11 cellular contexts compared by ENCODE assay signal in the genomic region with DNA sequence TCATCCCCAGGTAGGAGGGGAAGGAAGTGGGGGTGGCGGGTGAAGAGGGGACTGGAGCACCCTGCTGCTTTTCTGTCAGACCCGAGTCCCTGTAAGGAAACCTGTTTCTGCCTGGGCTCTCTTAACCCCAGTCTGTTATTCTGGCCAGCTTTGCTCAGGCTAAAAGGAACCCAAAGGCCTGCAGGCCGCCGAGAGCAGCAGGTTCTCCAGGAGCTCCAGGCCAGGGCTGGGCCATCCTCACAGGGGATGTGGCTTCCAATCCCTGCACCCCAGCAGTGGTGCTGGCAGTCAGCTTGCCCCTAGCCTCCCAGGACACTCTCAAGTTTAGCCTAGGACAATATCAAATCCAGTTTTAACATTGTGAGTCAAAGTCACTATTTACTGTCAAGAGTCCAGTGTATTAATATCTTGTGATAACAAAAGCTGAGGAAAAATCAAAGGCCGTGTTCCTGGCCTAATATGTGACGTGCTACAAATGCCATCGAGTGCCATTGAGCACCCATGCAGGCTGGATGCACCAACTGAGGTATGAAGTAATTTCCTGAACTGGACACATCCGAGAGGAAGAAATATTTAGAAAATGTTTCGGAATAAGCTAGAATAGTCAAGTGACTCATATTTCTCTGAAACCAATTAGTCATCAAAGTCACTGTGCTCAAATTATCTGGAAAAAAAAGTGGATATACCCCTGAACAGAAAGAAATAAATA. TPM values are rescaled to one million over a fixed set of nuclear protein-coding genes. Genes with fewer than 3 reads are reported as not detected.
A peak's percentile ranks its signal among the peaks of the same experiment; 100 is the strongest.
DNase-seq lines count a peak whose midpoint lies in the region; ATAC-seq and TF ChIP-seq lines count a peak whose summit lies in the region.
"Had no signal": no experiment of that assay in that cellular context is flagged by ENCODE, and none has a peak within 500 bp of the region (broad histone marks: within the 10 kb centered on the region; RNA-seq: fewer than 3 reads in every experiment).

No MANE protein-coding gene starts in this region.

- H3K9me3 ChIP-seq in AG04450 (ENCODE audit: control insufficient read depth, insufficient read depth, low read length) = no peaks in the 10 kb centered on the region
- H3K9me3 ChIP-seq in naive thymus-derived CD4-positive, alpha-beta T cell (ENCODE audit: control insufficient read depth in 2 of 3, low read length in 3 of 3) = no peaks in the 10 kb centered on the region

- no peaks in the 10 kb centered on the region for H3K9me3 Mint-ChIP-seq in naive thymus-derived CD4-positive, alpha-beta T cell
- H3K9me3 Mint-ChIP-seq in activated naive CD8-positive, alpha-beta T cell treated with anti-CD3 and anti-CD28 coated beads, Interleukin-2, amount 50 U/mL, for 24 hours = no peaks in the 10 kb centered on the region
- H3K9me3 Mint-ChIP-seq: activated T-cell treated with anti-CD3 and anti-CD28 coated beads, Interleukin-2, amount 50 U/mL, for 72 hours; CD8-positive, alpha-beta T cell had no signal

- peaks cover 0 to 10% (median 0%) of the 10 kb centered on the region in 7 donors for H3K4me1 Mint-ChIP-seq in naive thymus-derived CD4-positive, alpha-beta T cell
- H3K4me1 Mint-ChIP-seq in activated naive CD8-positive, alpha-beta T cell treated with anti-CD3 and anti-CD28 coated beads, Interleukin-2, amount 50 U/mL, for 24 hours = peaks cover 6% of the 10 kb centered on the region

- ATAC-seq in naive thymus-derived CD4-positive, alpha-beta T cell = peak; percentile 62
- no peak for ATAC-seq in activated naive CD8-positive, alpha-beta T cell treated with anti-CD3 and anti-CD28 coated beads, Interleukin-2, amount 50 U/mL, for 24 hours
- no peak for ATAC-seq in GM21526 (IDR thresholded peaks at IDR 0.05; ENCODE audit: low FRiP score, unreplicated experiment)
- ATAC-seq in GM18517 (IDR thresholded peaks at IDR 0.05; ENCODE audit: unreplicated experiment) = no peak
- ATAC-seq: activated T-cell treated with anti-CD3 and anti-CD28 coated beads, Interleukin-2, amount 50 U/mL, for 72 hours; CD8-positive, alpha-beta T cell had no signal

- no peak overlapping the region for H3K27ac Mint-ChIP-seq in naive thymus-derived CD4-positive, alpha-beta T cell
- H3K27ac Mint-ChIP-seq in activated naive CD8-positive, alpha-beta T cell treated with anti-CD3 and anti-CD28 coated beads, Interleukin-2, amount 50 U/mL, for 24 hours = no peak overlapping the region
- H3K27ac Mint-ChIP-seq: activated T-cell treated with anti-CD3 and anti-CD28 coated beads, Interleukin-2, amount 50 U/mL, for 72 hours; CD8-positive, alpha-beta T cell had no signal

- H3K4me1 ChIP-seq in naive thymus-derived CD4-positive, alpha-beta T cell (ENCODE audit: control insufficient read depth in 2 of 2, insufficient read depth in 2 of 2, low read length in 2 of 2) = no peaks in the 10 kb centered on the region

- POLR2A ChIA-PET in AG04450 (lab: Yijun Ruan, JAX) = interaction anchor here (0.7 to 1.1 kb wide), 2 partner anchors 26 to 459 kb away, joined by 3 to 4 read pairs; no protein-coding TSS in a partner anchor
- POLR2A ChIA-PET in naive thymus-derived CD4-positive, alpha-beta T cell (lab: Charles Lee) = no interaction called here

- H3K4me3 Mint-ChIP-seq in naive thymus-derived CD4-positive, alpha-beta T cell = no peak overlapping the region
- no peak overlapping the region for H3K4me3 Mint-ChIP-seq in activated naive CD8-positive, alpha-beta T cell treated with anti-CD3 and anti-CD28 coated beads, Interleukin-2, amount 50 U/mL, for 24 hours
- H3K4me3 Mint-ChIP-seq: activated T-cell treated with anti-CD3 and anti-CD28 coated beads, Interleukin-2, amount 50 U/mL, for 72 hours; CD8-positive, alpha-beta T cell had no signal

- intact Hi-C loops in naive thymus-derived CD4-positive, alpha-beta T cell (cut with micrococcal nuclease) = loop anchor here (10.0 kb wide), 3 partner anchors 774 to 1264 kb away; no protein-coding TSS in a partner anchor

- H3K36me3 ChIP-seq in naive thymus-derived CD4-positive, alpha-beta T cell (ENCODE audit: control insufficient read depth in 2 of 3, insufficient read depth in 3 of 3, low read length in 3 of 3) = no peaks in the 10 kb centered on the region

- CTCF ChIA-PET in AG04450 (lab: Charles Lee) = interaction anchor here (0.9 to 5.9 kb wide), 5 partner anchors 28 to 675 kb away, joined by 3 to 23 read pairs (median 4); no protein-coding TSS in a partner anchor
- CTCF ChIA-PET in naive thymus-derived CD4-positive, alpha-beta T cell (lab: Charles Lee) = no interaction called here

- no peaks in the 10 kb centered on the region for H3K36me3 Mint-ChIP-seq in naive thymus-derived CD4-positive, alpha-beta T cell
- no peaks in the 10 kb centered on the region for H3K36me3 Mint-ChIP-seq in activated naive CD8-positive, alpha-beta T cell treated with anti-CD3 and anti-CD28 coated beads, Interleukin-2, amount 50 U/mL, for 24 hours (ENCODE audit: low read depth)
- H3K36me3 Mint-ChIP-seq: CD8-positive, alpha-beta T cell had no signal

- peak overlapping the region; percentile 93 for H3K27ac ChIP-seq in AG04450 (ENCODE audit: low read depth, low read length)
- no peak overlapping the region for H3K27ac ChIP-seq in naive thymus-derived CD4-positive, alpha-beta T cell (ENCODE audit: low read depth, low read length)

- H3K4me3 ChIP-seq in AG04450 (ENCODE audit: low read depth, low read length) = no peak overlapping the region
- no peak overlapping the region for H3K4me3 ChIP-seq in epithelial cell of esophagus (ENCODE audit: low read length)
- H3K4me3 ChIP-seq in naive thymus-derived CD4-positive, alpha-beta T cell (ENCODE audit: low read length) = no peak overlapping the region

- no peak for DNase-seq in AG04450 (ENCODE audit: low read depth, low spot score)
- DNase-seq in NOMO-1 treated with DMSO at 0.1 percent for 48 hours (lab: John Stamatoyannopoulos, UW; ENCODE audit: unreplicated experiment) = peak; percentile 51
- DNase-seq in epithelial cell of esophagus (ENCODE audit: low read depth) = peak; percentile 52
- DNase-seq in naive thymus-derived CD4-positive, alpha-beta T cell = no peak
- DNase-seq in activated naive CD8-positive, alpha-beta T cell treated with anti-CD3 and anti-CD28 coated beads, Interleukin-2, amount 50 U/mL, for 24 hours = no peak
- DNase-seq in NCI-H2081 treated with DMSO at 0.1 percent for 48 hours (lab: John Stamatoyannopoulos, UW) = no peak
- DNase-seq: activated T-cell treated with anti-CD3 and anti-CD28 coated beads, Interleukin-2, amount 50 U/mL, for 72 hours had no signal

- no peaks in the 10 kb centered on the region for H3K27me3 ChIP-seq in AG04450 (ENCODE audit: control insufficient read depth, insufficient read depth, low read length)
- H3K27me3 ChIP-seq in naive thymus-derived CD4-positive, alpha-beta T cell (ENCODE audit: control insufficient read depth in 2 of 2, insufficient read depth in 2 of 2, low read length in 2 of 2) = no peaks in the 10 kb centered on the region

- H3K27me3 Mint-ChIP-seq in naive thymus-derived CD4-positive, alpha-beta T cell = no peaks in the 10 kb centered on the region
- H3K27me3 Mint-ChIP-seq in activated naive CD8-positive, alpha-beta T cell treated with anti-CD3 and anti-CD28 coated beads, Interleukin-2, amount 50 U/mL, for 24 hours = no peaks in the 10 kb centered on the region

- TF ChIP-seq CTCF in AG04450 (IDR thresholded peaks at IDR 0.05; ENCODE audit: low read depth, low read length) (no peak), epithelial cell of esophagus (IDR thresholded peaks at IDR 0.05; ENCODE audit: insufficient read depth, low read depth, low read length, missing control alignments) (no peak)

RNA-seq across cellular contexts. Expression of gene PKD1L1, which starts 7.0 kb away (rescaled TPM):
- polyA plus RNA-seq in AG04450 (2011; rRNA removed) = 0.01 TPM in 2 replicates
- not detected in 2 replicates for polyA minus RNA-seq in AG04450 (2011; rRNA and poly(A)+ RNA removed)
- 1 to 10 TPM in 2 of 5 experiments, under 1 TPM in 3; 0.07 to 1.5 (median 0.95) TPM for total RNA-seq in naive thymus-derived CD4-positive, alpha-beta T cell
- under 1 TPM in 1 of 2 donors, not detected in 1; 0.08 TPM for polyA plus RNA-seq in naive thymus-derived CD4-positive, alpha-beta T cell
- total RNA-seq: HT-29 had no signal

RNA-seq across cellular contexts. Expression of gene HUS1, which starts 38.1 kb away (rescaled TPM):
- 20.0 and 27.9 TPM in 2 replicates for polyA plus RNA-seq in AG04450 (2011; rRNA removed)
- polyA minus RNA-seq in AG04450 (2011; rRNA and poly(A)+ RNA removed) = 25.1 and 26.3 TPM in 2 replicates
- total RNA-seq in naive thymus-derived CD4-positive, alpha-beta T cell = 10 to 100 TPM; 39.2 to 84.0 (median 79.2) TPM
- 10 to 100 TPM; 36.1 to 44.0 TPM for polyA plus RNA-seq in naive thymus-derived CD4-positive, alpha-beta T cell

Comparison
In these comparisons a context has a peak if more than half of its experiments do, and no peak if none do; other contexts are left out.
1. DNase-seq: peak in NOMO-1 treated with DMSO at 0.1 percent for 48 hours (single experiment) and epithelial cell of esophagus (single experiment); none in AG04450 (single experiment), naive thymus-derived CD4-positive, alpha-beta T cell (0 of 9), activated naive CD8-positive, alpha-beta T cell treated with anti-CD3 and anti-CD28 coated beads, Interleukin-2, amount 50 U/mL, for 24 hours (single experiment) and NCI-H2081 treated with DMSO at 0.1 percent for 48 hours (single experiment).